Comparison of ENCODE assay signal across 2 cellular contexts in the genomic region with DNA sequence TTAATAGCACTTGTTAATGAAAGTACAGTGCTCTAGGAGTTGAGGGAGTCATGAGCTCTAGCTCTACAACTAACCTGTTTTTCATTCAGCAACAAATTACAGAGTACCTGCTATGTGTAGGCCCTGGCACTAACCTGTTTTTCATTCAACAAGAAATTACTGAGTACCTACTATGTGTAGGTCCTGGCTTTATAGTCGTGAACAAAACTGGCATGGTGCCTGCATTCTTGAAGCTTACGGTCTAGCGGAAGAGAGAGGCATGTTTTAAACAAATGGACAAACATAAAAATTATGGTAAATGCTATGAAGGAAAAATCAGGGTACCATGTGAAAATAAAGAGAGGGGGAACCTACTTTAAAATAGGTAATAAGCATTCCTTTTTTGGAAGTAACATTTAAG.
TF ChIP-seq lines count a peak whose summit lies in the region.

No MANE protein-coding gene starts in this region.

TF ChIP-seq in GM23338, 12 proteins besides CTCF, POLR2A, EP300 and RAD21:
- TF ChIP-seq POLR2AphosphoS5 (IDR thresholded peaks at IDR 0.05; ENCODE audit: low read depth): no peak

TF ChIP-seq in endothelial cell of umbilical vein, 7 proteins besides CTCF, POLR2A, EP300 and RAD21:
- TF ChIP-seq FOS (IDR thresholded peaks at IDR 0.05; ENCODE audit: borderline replicate concordance, insufficient read depth, low read length) (no peak), MYC (IDR thresholded peaks at IDR 0.05; ENCODE audit: low read depth, low read length) (no peak), GATA2 (IDR thresholded peaks at IDR 0.05; ENCODE audit: insufficient read depth, insufficient read length, low read depth, low read length) (no peak)
- TF ChIP-seq, protein P1, sequence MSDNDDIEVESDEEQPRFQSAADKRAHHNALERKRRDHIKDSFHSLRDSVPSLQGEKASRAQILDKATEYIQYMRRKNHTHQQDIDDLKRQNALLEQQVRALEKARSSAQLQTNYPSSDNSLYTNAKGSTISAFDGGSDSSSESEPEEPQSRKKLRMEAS (IDR thresholded peaks at IDR 0.05; ENCODE audit: insufficient read depth, insufficient read length): no peak
TF ChIP-seq in endothelial cell of umbilical vein: peak in this region for 0.
